Comparison of ENCODE assay signal across 28 cellular contexts in genomic region chr17:74336307-74336706, GRCh38. TPM values are rescaled to one million over a fixed set of nuclear protein-coding genes. Genes with fewer than 3 reads are reported as not detected.
"Had no signal": no experiment of that assay in that cellular context is flagged by ENCODE, and none has a peak within 500 bp of the region (broad histone marks: within the 10 kb centered on the region; RNA-seq: fewer than 3 reads in every experiment).

No MANE protein-coding gene starts in this region.

- FAIRE-seq: endometrium, frontal cortex, islet of Langerhans, small intestine had no signal

- H3K4me1 ChIP-seq: heart right ventricle, right atrium auricular region, stomach, upper lobe of left lung, vagina had no signal

- H3K36me3 ChIP-seq: heart right ventricle, neutrophil, right atrium auricular region, stomach, thyroid gland, upper lobe of left lung, vagina had no signal

- H3K4me3 ChIP-seq: coronary artery, heart right ventricle, right atrium auricular region, stomach, thyroid gland, upper lobe of left lung, vagina had no signal

- H3K9me3 ChIP-seq: neutrophil, right atrium auricular region, thyroid gland, upper lobe of left lung, vagina had no signal

- H3K27ac ChIP-seq: coronary artery, heart right ventricle, neutrophil, right atrium auricular region, stomach, thyroid gland, upper lobe of left lung, vagina had no signal

- ATAC-seq: esophagus mucosa; left lobe of liver; naive thymus-derived CD4-positive, alpha-beta T cell had no signal

- DNase-seq: effector CD8-positive, alpha-beta T cell; heart right ventricle; kidney glomerular epithelial cell; mammary epithelial cell; naive thymus-derived CD4-positive, alpha-beta T cell; stimulated activated CD4-positive, alpha-beta T cell treated with anti-CD3 and anti-CD28 coated beads, Interleukin-12 subunit alpha, Interleukin-12 subunit beta, amount 100 ng/mL, for 4 hours; stimulated activated naive CD4-positive, alpha-beta T cell; stomach; upper lobe of left lung had no signal

- H3K27me3 ChIP-seq: right atrium auricular region, thyroid gland, upper lobe of left lung, vagina had no signal

RNA-seq across cellular contexts. Expression of gene KIF19, which starts 10.3 kb away (rescaled TPM):
- total RNA-seq: frontal cortex, mammary epithelial cell, osteocyte had no signal
- polyA plus RNA-seq: fibroblast of lung; mammary epithelial cell; naive thymus-derived CD4-positive, alpha-beta T cell; neural cell had no signal

RNA-seq across cellular contexts. Expression of gene BTBD17, which starts 25.4 kb away (rescaled TPM):
- total RNA-seq: dermis microvascular lymphatic vessel endothelial cell; esophagus mucosa; glomerular endothelial cell; heart right ventricle; left lobe of liver; mammary epithelial cell; mesenteric fat pad; mononuclear cell; naive thymus-derived CD4-positive, alpha-beta T cell; osteocyte; right atrium auricular region; stomach; vagina had no signal
- polyA plus RNA-seq: fibroblast of lung; heart right ventricle; mammary epithelial cell; naive thymus-derived CD4-positive, alpha-beta T cell; stomach had no signal

RNA-seq across cellular contexts. Expression of gene GPR142, which starts 31.0 kb away (rescaled TPM):
- total RNA-seq: esophagus mucosa; fibroblast of lung; frontal cortex; glomerular endothelial cell; left lobe of liver; lower leg skin; mammary epithelial cell; mesenteric fat pad; mononuclear cell; naive thymus-derived CD4-positive, alpha-beta T cell; osteocyte; right atrium auricular region; stomach had no signal
- polyA plus RNA-seq: fibroblast of lung; heart right ventricle; mammary epithelial cell; naive thymus-derived CD4-positive, alpha-beta T cell; neural cell; stomach had no signal
